21 cellular contexts compared by ENCODE assay signal in genomic region chr3:23474580-23475357, GRCh38.
A peak's percentile ranks its signal among the peaks of the same experiment; 100 is the strongest.
DNase-seq lines count a peak whose midpoint lies in the region; ATAC-seq and TF ChIP-seq lines count a peak whose summit lies in the region.
"Had no signal": no experiment of that assay in that cellular context is flagged by ENCODE, and none has a peak within 500 bp of the region (broad histone marks: within the 10 kb centered on the region; RNA-seq: fewer than 3 reads in every experiment).

No MANE protein-coding gene starts in this region.

- peak overlapping the region; percentile 7 for H3K27ac Mint-ChIP-seq in activated naive CD4-positive, alpha-beta T cell treated with anti-CD3 and anti-CD28 coated beads, Interleukin-2, amount 10 ng/mL, durations not matched to agents 7 days and 5 days
- no peak overlapping the region for H3K27ac Mint-ChIP-seq in activated naive CD4-positive, alpha-beta T cell treated with anti-CD3 and anti-CD28 coated beads for 36 hours
- H3K27ac Mint-ChIP-seq in natural killer cell treated with Interleukin-12 subunit alpha and Interleukin-12 subunit beta and Interleukin-15 and Interleukin-18, amount 100 ng/mL, for 72 hours, result peak overlapping the region; percentile 40 to 46
- H3K27ac Mint-ChIP-seq: mesothelial cell of epicardium; stimulated activated memory B cell treated with anti-CD40 and anti-IgM and Interleukin-4, amounts not matched to agents 10 μg/mL and 1 μg/mL and 100 μg/mL, for 72 hours had no signal

- TF ChIP-seq CTCF in VCaP (conservative IDR thresholded peaks at IDR 0.05) (no peak), Peyer's patch (IDR thresholded peaks at IDR 0.05) (no peak)

- H3K27ac ChIP-seq in VCaP, result peak overlapping the region; percentile 46
- no peak overlapping the region for H3K27ac ChIP-seq in Peyer's patch
- H3K27ac ChIP-seq: A549, epithelial cell of prostate, neutrophil, PC-9 had no signal

- no peak for DNase-seq in activated naive CD4-positive, alpha-beta T cell treated with anti-CD3 and anti-CD28 coated beads, Interleukin-2, amount 10 ng/mL, durations not matched to agents 7 days and 5 days
- DNase-seq in activated naive CD4-positive, alpha-beta T cell treated with anti-CD3 and anti-CD28 coated beads for 36 hours, result no peak
- DNase-seq in Kasumi-1 (lab: John Stamatoyannopoulos, UW) (peak; percentile 59 to 67), NCI-H1436 (lab: John Stamatoyannopoulos, UW) (no peak), Peyer's patch (no peak)
- DNase-seq in natural killer cell treated with Interleukin-12 subunit alpha and Interleukin-12 subunit beta and Interleukin-15 and Interleukin-18, amount 100 ng/mL, for 72 hours (ENCODE audit: low spot score), result no peak
- DNase-seq in activated CD4-positive, alpha-beta T cell treated with anti-CD3 and anti-CD28 coated beads, Interleukin-2, amount 50 U/mL, for 4 hours, result no peak
- DNase-seq: activated naive CD4-positive, alpha-beta T cell; DMS79; HCEC 1CT; Karpas-422; NCI-H1417 treated with DMSO at 0.1 percent for 48 hours; NCI-H2171; NCI-H69; PC-9 had no signal

- no peak overlapping the region for H3K4me3 ChIP-seq in Peyer's patch
- H3K4me3 ChIP-seq: A549, PC-9 had no signal

- ATAC-seq in natural killer cell treated with Interleukin-12 subunit alpha and Interleukin-12 subunit beta and Interleukin-15 and Interleukin-18, amount 100 ng/mL, for 72 hours, result peak; percentile 66 to 79
- ATAC-seq: A549; stimulated activated memory B cell treated with anti-CD40 and anti-IgM and Interleukin-4, amounts not matched to agents 10 μg/mL and 1 μg/mL and 100 μg/mL, for 72 hours had no signal

- peaks cover 16% of the 10 kb centered on the region for H3K4me1 Mint-ChIP-seq in activated naive CD4-positive, alpha-beta T cell treated with anti-CD3 and anti-CD28 coated beads, Interleukin-2, amount 10 ng/mL, durations not matched to agents 7 days and 5 days
- H3K4me1 Mint-ChIP-seq in activated naive CD4-positive, alpha-beta T cell treated with anti-CD3 and anti-CD28 coated beads for 36 hours (ENCODE audit: low read depth), result peaks cover 11% of the 10 kb centered on the region
- H3K4me1 Mint-ChIP-seq in natural killer cell treated with Interleukin-12 subunit alpha and Interleukin-12 subunit beta and Interleukin-15 and Interleukin-18, amount 100 ng/mL, for 72 hours (ENCODE audit: low read depth in 2 of 2), result peaks cover 11 to 13% of the 10 kb centered on the region in 2 donors
- H3K4me1 Mint-ChIP-seq: mesothelial cell of epicardium had no signal

- H3K36me3 Mint-ChIP-seq in activated naive CD4-positive, alpha-beta T cell treated with anti-CD3 and anti-CD28 coated beads, Interleukin-2, amount 10 ng/mL, durations not matched to agents 7 days and 5 days, result peaks cover 7% of the 10 kb centered on the region
- H3K36me3 Mint-ChIP-seq in activated naive CD4-positive, alpha-beta T cell treated with anti-CD3 and anti-CD28 coated beads for 36 hours (ENCODE audit: low read depth), result peaks cover 13% of the 10 kb centered on the region
- peaks cover 14% of the 10 kb centered on the region for H3K36me3 Mint-ChIP-seq in natural killer cell treated with Interleukin-12 subunit alpha and Interleukin-12 subunit beta and Interleukin-15 and Interleukin-18, amount 100 ng/mL, for 72 hours
- H3K36me3 Mint-ChIP-seq: mesothelial cell of epicardium had no signal

- CTCF ChIA-PET in activated naive CD4-positive, alpha-beta T cell treated with anti-CD3 and anti-CD28 coated beads, Interleukin-2, amount 10 ng/mL, durations not matched to agents 7 days and 5 days (lab: Charles Lee), result no interaction called here
- CTCF ChIA-PET in activated naive CD4-positive, alpha-beta T cell treated with anti-CD3 and anti-CD28 coated beads for 36 hours (lab: Charles Lee), result no interaction called here

- intact Hi-C loops in activated naive CD4-positive, alpha-beta T cell treated with anti-CD3 and anti-CD28 coated beads for 36 hours (cut with micrococcal nuclease), result no loop called here

- H3K27me3 ChIP-seq in Peyer's patch, result no peaks in the 10 kb centered on the region
- H3K27me3 ChIP-seq: neutrophil had no signal

- no peaks in the 10 kb centered on the region for H3K4me1 ChIP-seq in Peyer's patch
- H3K4me1 ChIP-seq: A549 had no signal

- no peak for TF ChIP-seq POLR2A in Peyer's patch (IDR thresholded peaks at IDR 0.05)

- peaks cover 23% of the 10 kb centered on the region for H3K9me3 Mint-ChIP-seq in activated naive CD4-positive, alpha-beta T cell treated with anti-CD3 and anti-CD28 coated beads, Interleukin-2, amount 10 ng/mL, durations not matched to agents 7 days and 5 days
- peaks cover 19% of the 10 kb centered on the region for H3K9me3 Mint-ChIP-seq in activated naive CD4-positive, alpha-beta T cell treated with anti-CD3 and anti-CD28 coated beads for 36 hours
- H3K9me3 Mint-ChIP-seq in natural killer cell treated with Interleukin-12 subunit alpha and Interleukin-12 subunit beta and Interleukin-15 and Interleukin-18, amount 100 ng/mL, for 72 hours, result peaks cover 12% of the 10 kb centered on the region

- peaks cover 0 to 4% (median 0%) of the 10 kb centered on the region in 4 donors for H3K9me3 ChIP-seq in Peyer's patch
- H3K9me3 ChIP-seq: A549 had no signal

- H3K4me3 Mint-ChIP-seq in activated naive CD4-positive, alpha-beta T cell treated with anti-CD3 and anti-CD28 coated beads, Interleukin-2, amount 10 ng/mL, durations not matched to agents 7 days and 5 days, result no peak overlapping the region
- no peak overlapping the region for H3K4me3 Mint-ChIP-seq in activated naive CD4-positive, alpha-beta T cell treated with anti-CD3 and anti-CD28 coated beads for 36 hours
- peak overlapping the region; percentile 59 for H3K4me3 Mint-ChIP-seq in natural killer cell treated with Interleukin-12 subunit alpha and Interleukin-12 subunit beta and Interleukin-15 and Interleukin-18, amount 100 ng/mL, for 72 hours
- H3K4me3 Mint-ChIP-seq: mesothelial cell of epicardium; stimulated activated memory B cell treated with anti-CD40 and anti-IgM and Interleukin-4, amounts not matched to agents 10 μg/mL and 1 μg/mL and 100 μg/mL, for 72 hours had no signal

- H3K36me3 ChIP-seq in Peyer's patch, result no peaks in the 10 kb centered on the region
- H3K36me3 ChIP-seq: neutrophil had no signal

- H3K27me3 Mint-ChIP-seq in activated naive CD4-positive, alpha-beta T cell treated with anti-CD3 and anti-CD28 coated beads, Interleukin-2, amount 10 ng/mL, durations not matched to agents 7 days and 5 days, result no peaks in the 10 kb centered on the region
- no peaks in the 10 kb centered on the region for H3K27me3 Mint-ChIP-seq in activated naive CD4-positive, alpha-beta T cell treated with anti-CD3 and anti-CD28 coated beads for 36 hours (ENCODE audit: low read depth)
- no peaks in the 10 kb centered on the region for H3K27me3 Mint-ChIP-seq in natural killer cell treated with Interleukin-12 subunit alpha and Interleukin-12 subunit beta and Interleukin-15 and Interleukin-18, amount 100 ng/mL, for 72 hours
- H3K27me3 Mint-ChIP-seq: stimulated activated memory B cell treated with anti-CD40 and anti-IgM and Interleukin-4, amounts not matched to agents 10 μg/mL and 1 μg/mL and 100 μg/mL, for 72 hours had no signal

Comparison
In these comparisons a context has a peak if more than half of its experiments do, and no peak if none do; other contexts are left out.
1. DNase-seq: peak in Kasumi-1 (2 of 2); none in activated naive CD4-positive, alpha-beta T cell treated with anti-CD3 and anti-CD28 coated beads, Interleukin-2, amount 10 ng/mL, durations not matched to agents 7 days and 5 days (single experiment), activated naive CD4-positive, alpha-beta T cell treated with anti-CD3 and anti-CD28 coated beads for 36 hours (single experiment), natural killer cell treated with Interleukin-12 subunit alpha and Interleukin-12 subunit beta and Interleukin-15 and Interleukin-18, amount 100 ng/mL, for 72 hours (single experiment), activated CD4-positive, alpha-beta T cell treated with anti-CD3 and anti-CD28 coated beads, Interleukin-2, amount 50 U/mL, for 4 hours (0 of 2), NCI-H1436 (single experiment) and Peyer's patch (0 of 3).